ENCODE assay signal across 1 cellular context in the genomic region with DNA sequence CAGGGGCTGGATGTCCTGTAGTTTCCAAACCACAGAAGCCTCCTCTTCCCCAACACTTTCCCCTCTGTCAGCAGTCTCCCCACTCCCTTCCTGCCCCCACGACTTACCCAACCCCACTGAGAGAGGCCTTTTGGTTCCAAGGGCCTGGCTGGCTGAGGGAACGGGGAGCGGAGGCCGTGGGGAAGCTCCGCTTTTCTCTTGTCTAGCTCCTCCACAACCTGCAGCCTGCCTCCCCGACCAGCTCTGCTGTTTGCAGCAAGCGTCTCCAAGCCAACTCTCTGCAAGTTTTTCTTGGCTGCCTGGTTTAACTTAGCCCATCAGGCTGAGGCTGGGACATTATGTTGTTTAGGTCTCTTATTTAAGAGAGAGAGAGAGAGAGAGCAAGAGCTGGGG.
TF ChIP-seq lines count a peak whose summit lies in the region.

No MANE protein-coding gene starts in this region.

TF ChIP-seq in WTC11, 78 proteins besides CTCF, POLR2A, EP300 and RAD21 (continued from another document):
- TF ChIP-seq, protein P1, sequence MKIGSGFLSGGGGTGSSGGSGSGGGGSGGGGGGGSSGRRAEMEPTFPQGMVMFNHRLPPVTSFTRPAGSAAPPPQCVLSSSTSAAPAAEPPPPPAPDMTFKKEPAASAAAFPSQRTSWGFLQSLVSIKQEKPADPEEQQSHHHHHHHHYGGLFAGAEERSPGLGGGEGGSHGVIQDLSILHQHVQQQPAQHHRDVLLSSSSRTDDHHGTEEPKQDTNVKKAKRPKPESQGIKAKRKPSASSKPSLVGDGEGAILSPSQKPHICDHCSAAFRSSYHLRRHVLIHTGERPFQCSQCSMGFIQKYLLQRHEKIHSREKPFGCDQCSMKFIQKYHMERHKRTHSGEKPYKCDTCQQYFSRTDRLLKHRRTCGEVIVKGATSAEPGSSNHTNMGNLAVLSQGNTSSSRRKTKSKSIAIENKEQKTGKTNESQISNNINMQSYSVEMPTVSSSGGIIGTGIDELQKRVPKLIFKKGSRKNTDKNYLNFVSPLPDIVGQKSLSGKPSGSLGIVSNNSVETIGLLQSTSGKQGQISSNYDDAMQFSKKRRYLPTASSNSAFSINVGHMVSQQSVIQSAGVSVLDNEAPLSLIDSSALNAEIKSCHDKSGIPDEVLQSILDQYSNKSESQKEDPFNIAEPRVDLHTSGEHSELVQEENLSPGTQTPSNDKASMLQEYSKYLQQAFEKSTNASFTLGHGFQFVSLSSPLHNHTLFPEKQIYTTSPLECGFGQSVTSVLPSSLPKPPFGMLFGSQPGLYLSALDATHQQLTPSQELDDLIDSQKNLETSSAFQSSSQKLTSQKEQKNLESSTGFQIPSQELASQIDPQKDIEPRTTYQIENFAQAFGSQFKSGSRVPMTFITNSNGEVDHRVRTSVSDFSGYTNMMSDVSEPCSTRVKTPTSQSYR (CRISPR knock-in tag; IDR thresholded peaks at IDR 0.05): no peak
- TF ChIP-seq, protein P2, sequence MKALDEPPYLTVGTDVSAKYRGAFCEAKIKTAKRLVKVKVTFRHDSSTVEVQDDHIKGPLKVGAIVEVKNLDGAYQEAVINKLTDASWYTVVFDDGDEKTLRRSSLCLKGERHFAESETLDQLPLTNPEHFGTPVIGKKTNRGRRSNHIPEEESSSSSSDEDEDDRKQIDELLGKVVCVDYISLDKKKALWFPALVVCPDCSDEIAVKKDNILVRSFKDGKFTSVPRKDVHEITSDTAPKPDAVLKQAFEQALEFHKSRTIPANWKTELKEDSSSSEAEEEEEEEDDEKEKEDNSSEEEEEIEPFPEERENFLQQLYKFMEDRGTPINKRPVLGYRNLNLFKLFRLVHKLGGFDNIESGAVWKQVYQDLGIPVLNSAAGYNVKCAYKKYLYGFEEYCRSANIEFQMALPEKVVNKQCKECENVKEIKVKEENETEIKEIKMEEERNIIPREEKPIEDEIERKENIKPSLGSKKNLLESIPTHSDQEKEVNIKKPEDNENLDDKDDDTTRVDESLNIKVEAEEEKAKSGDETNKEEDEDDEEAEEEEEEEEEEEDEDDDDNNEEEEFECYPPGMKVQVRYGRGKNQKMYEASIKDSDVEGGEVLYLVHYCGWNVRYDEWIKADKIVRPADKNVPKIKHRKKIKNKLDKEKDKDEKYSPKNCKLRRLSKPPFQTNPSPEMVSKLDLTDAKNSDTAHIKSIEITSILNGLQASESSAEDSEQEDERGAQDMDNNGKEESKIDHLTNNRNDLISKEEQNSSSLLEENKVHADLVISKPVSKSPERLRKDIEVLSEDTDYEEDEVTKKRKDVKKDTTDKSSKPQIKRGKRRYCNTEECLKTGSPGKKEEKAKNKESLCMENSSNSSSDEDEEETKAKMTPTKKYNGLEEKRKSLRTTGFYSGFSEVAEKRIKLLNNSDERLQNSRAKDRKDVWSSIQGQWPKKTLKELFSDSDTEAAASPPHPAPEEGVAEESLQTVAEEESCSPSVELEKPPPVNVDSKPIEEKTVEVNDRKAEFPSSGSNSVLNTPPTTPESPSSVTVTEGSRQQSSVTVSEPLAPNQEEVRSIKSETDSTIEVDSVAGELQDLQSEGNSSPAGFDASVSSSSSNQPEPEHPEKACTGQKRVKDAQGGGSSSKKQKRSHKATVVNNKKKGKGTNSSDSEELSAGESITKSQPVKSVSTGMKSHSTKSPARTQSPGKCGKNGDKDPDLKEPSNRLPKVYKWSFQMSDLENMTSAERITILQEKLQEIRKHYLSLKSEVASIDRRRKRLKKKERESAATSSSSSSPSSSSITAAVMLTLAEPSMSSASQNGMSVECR (CRISPR knock-in tag; IDR thresholded peaks at IDR 0.05; ENCODE audit: borderline replicate concordance): no peak
- TF ChIP-seq, protein P3, sequence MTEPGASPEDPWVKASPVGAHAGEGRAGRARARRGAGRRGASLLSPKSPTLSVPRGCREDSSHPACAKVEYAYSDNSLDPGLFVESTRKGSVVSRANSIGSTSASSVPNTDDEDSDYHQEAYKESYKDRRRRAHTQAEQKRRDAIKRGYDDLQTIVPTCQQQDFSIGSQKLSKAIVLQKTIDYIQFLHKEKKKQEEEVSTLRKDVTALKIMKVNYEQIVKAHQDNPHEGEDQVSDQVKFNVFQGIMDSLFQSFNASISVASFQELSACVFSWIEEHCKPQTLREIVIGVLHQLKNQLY (CRISPR knock-in tag; IDR thresholded peaks at IDR 0.05): no peak
- TF ChIP-seq, protein P4, sequence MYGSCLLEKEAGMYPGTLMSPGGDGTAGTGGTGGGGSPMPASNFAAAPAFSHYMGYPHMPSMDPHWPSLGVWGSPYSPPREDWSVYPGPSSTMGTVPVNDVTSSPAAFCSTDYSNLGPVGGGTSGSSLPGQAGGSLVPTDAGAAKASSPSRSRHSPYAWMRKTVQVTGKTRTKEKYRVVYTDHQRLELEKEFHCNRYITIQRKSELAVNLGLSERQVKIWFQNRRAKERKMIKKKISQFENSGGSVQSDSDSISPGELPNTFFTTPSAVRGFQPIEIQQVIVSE (CRISPR knock-in tag; IDR thresholded peaks at IDR 0.05; ENCODE audit: borderline replicate concordance): no peak
- TF ChIP-seq NFATC4 (CRISPR knock-in tag; IDR thresholded peaks at IDR 0.05): no peak
- TF ChIP-seq NFE2L1 (CRISPR knock-in tag; IDR thresholded peaks at IDR 0.05): no peak
- no peak for TF ChIP-seq OVOL2 (CRISPR knock-in tag; IDR thresholded peaks at IDR 0.05; ENCODE audit: borderline replicate concordance)
- TF ChIP-seq, protein P5, sequence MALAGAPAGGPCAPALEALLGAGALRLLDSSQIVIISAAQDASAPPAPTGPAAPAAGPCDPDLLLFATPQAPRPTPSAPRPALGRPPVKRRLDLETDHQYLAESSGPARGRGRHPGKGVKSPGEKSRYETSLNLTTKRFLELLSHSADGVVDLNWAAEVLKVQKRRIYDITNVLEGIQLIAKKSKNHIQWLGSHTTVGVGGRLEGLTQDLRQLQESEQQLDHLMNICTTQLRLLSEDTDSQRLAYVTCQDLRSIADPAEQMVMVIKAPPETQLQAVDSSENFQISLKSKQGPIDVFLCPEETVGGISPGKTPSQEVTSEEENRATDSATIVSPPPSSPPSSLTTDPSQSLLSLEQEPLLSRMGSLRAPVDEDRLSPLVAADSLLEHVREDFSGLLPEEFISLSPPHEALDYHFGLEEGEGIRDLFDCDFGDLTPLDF (CRISPR knock-in tag; IDR thresholded peaks at IDR 0.05): no peak
- TF ChIP-seq, protein P6, sequence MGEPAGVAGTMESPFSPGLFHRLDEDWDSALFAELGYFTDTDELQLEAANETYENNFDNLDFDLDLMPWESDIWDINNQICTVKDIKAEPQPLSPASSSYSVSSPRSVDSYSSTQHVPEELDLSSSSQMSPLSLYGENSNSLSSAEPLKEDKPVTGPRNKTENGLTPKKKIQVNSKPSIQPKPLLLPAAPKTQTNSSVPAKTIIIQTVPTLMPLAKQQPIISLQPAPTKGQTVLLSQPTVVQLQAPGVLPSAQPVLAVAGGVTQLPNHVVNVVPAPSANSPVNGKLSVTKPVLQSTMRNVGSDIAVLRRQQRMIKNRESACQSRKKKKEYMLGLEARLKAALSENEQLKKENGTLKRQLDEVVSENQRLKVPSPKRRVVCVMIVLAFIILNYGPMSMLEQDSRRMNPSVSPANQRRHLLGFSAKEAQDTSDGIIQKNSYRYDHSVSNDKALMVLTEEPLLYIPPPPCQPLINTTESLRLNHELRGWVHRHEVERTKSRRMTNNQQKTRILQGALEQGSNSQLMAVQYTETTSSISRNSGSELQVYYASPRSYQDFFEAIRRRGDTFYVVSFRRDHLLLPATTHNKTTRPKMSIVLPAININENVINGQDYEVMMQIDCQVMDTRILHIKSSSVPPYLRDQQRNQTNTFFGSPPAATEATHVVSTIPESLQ (CRISPR knock-in tag; IDR thresholded peaks at IDR 0.05): no peak
- TF ChIP-seq TEAD4 (CRISPR knock-in tag; IDR thresholded peaks at IDR 0.05): no peak
- TF ChIP-seq ZNF317 (CRISPR knock-in tag; IDR thresholded peaks at IDR 0.05; ENCODE audit: borderline replicate concordance, low read depth): no peak
- TF ChIP-seq, protein P7, sequence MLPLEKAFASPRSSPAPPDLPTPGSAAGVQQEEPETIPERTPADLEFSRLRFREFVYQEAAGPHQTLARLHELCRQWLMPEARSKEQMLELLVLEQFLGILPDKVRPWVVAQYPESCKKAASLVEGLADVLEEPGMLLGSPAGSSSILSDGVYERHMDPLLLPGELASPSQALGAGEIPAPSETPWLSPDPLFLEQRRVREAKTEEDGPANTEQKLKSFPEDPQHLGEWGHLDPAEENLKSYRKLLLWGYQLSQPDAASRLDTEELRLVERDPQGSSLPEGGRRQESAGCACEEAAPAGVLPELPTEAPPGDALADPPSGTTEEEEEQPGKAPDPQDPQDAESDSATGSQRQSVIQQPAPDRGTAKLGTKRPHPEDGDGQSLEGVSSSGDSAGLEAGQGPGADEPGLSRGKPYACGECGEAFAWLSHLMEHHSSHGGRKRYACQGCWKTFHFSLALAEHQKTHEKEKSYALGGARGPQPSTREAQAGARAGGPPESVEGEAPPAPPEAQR (CRISPR knock-in tag; IDR thresholded peaks at IDR 0.05): no peak
- no peak for TF ChIP-seq GTF2I (CRISPR knock-in tag; conservative IDR thresholded peaks at IDR 0.05)
